In genomic region chr5:141192110-141192725, GRCh38 we compare ENCODE assay signal across 9 cellular contexts. TPM values are rescaled to one million over a fixed set of nuclear protein-coding genes. Genes with fewer than 3 reads are reported as not detected.
DNase-seq lines count a peak whose midpoint lies in the region; ATAC-seq and TF ChIP-seq lines count a peak whose summit lies in the region.
"Had no signal": no experiment of that assay in that cellular context is flagged by ENCODE, and none has a peak within 500 bp of the region (broad histone marks: within the 10 kb centered on the region; RNA-seq: fewer than 3 reads in every experiment).

Gene PCDHB10 (plus strand): TSS chr5:141192353. CDS start chr5:141192553, 200 bp downstream.

- no peaks in the 10 kb centered on the region for H4K20me1 ChIP-seq in IMR-90 (ENCODE audit: insufficient read depth, low read length)

- peak; percentile 35 for TF ChIP-seq CTCF in IMR-90 (conservative IDR thresholded peaks at IDR 0.05; ENCODE audit: low read depth, low read length)

- H4K8ac ChIP-seq in IMR-90 (ENCODE audit: low read depth in 2 of 2, low read length in 2 of 2), result no peak within 1 kb of the TSS

- no peak for TF ChIP-seq POLR2A in IMR-90 (IDR thresholded peaks at IDR 0.05; ENCODE audit: low read depth, low read length)

- BruUV-seq in IMR-90 (replicated peaks; lab: Mats Ljungman, UMichigan), result no TSS peak

- dilution Hi-C loops in IMR-90 (cut with HindIII; ENCODE audit: low sequenced_read_pairs, unreplicated experiment), result no loop called here

- no peak within 1 kb of the TSS for H2AK5ac ChIP-seq in IMR-90 (ENCODE audit: low read depth, low read length)

- no peak within 1 kb of the TSS for H4K91ac ChIP-seq in IMR-90 (ENCODE audit: insufficient read depth, low read depth, low read length)

- no peak within 1 kb of the TSS for H2BK15ac ChIP-seq in IMR-90 (ENCODE audit: low read depth, low read length)

- H3K4me2 ChIP-seq in IMR-90 (ENCODE audit: low read depth, low read length), result peak within 1 kb of the TSS; percentile 88

- H3K27ac ChIP-seq in IMR-90 (ENCODE audit: insufficient read depth, low read length), result no peak within 1 kb of the TSS

- no peaks in the 10 kb centered on the region for H3K4me1 ChIP-seq in IMR-90 (ENCODE audit: control insufficient read depth, insufficient read depth, low read length)

- 0% methylated on average over 4 of the region's 10 CpGs; no CpG with 5 or more reads in 1 of the 2 experiments for WGBS in IMR-90 (ENCODE audit: extremely low coverage in 2 of 2, insufficient read length in 1 of 2), 2 experiments

- H2BK20ac ChIP-seq in IMR-90 (ENCODE audit: low read depth, low read length), result no peak within 1 kb of the TSS

- POLR2A ChIA-PET in IMR-90 (lab: Charles Lee; ENCODE audit: unreplicated experiment), result no interaction called here

- no peak within 1 kb of the TSS for H2BK5ac ChIP-seq in IMR-90 (ENCODE audit: low read depth, low read length, poor library complexity, severe bottlenecking)

- in situ Hi-C loops in IMR-90 (cut with MboI; ENCODE audit: low sequenced_read_pairs), result no loop called here

- peak; percentile 22; the same call in 1 of the 2 replicates for TF ChIP-seq RAD21 in IMR-90 (IDR thresholded peaks at IDR 0.05; ENCODE audit: low read length)

- peak within 1 kb of the TSS; percentile 75 for H3K9ac ChIP-seq in IMR-90 (ENCODE audit: low read depth, low read length)

- H3K9me1 ChIP-seq in IMR-90 (ENCODE audit: insufficient read depth, low read length), result no peaks in the 10 kb centered on the region

- H3K79me1 ChIP-seq in IMR-90 (ENCODE audit: low read depth in 1 of 2, low read length in 2 of 2), result no peaks in the 10 kb centered on the region

- no peaks in the 10 kb centered on the region for H3K36me3 ChIP-seq in IMR-90 (ENCODE audit: control insufficient read depth, insufficient read depth, low read length)

- H2BK120ac ChIP-seq in IMR-90 (ENCODE audit: low read depth, low read length), result no peak within 1 kb of the TSS

- no peak within 1 kb of the TSS for H4K5ac ChIP-seq in IMR-90 (ENCODE audit: low read depth, low read length)

- H2AFZ ChIP-seq in IMR-90 (replicated peaks; ENCODE audit: low read length, poor library complexity), result no peak within 1 kb of the TSS

- H3K4me3 ChIP-seq in IMR-90 (ENCODE audit: insufficient read depth, low read depth, low read length), result peak within 1 kb of the TSS; percentile 58

- ATAC-seq in IMR-90 (ENCODE audit: low read depth), result peak; percentile 59; the same call in 1 of the 2 replicates
- no peak for ATAC-seq in GM18909 (IDR thresholded peaks at IDR 0.05; ENCODE audit: poor library complexity, unreplicated experiment)
- ATAC-seq in GM19455 (IDR thresholded peaks at IDR 0.05; ENCODE audit: unreplicated experiment), result no peak
- no peak for ATAC-seq in HG03025 (IDR thresholded peaks at IDR 0.05; ENCODE audit: low FRiP score, unreplicated experiment)

- DNase-seq in NCI-H1694 (lab: John Stamatoyannopoulos, UW), result peak; percentile 13
- DNase-seq in NCI-H1694 treated with DMSO at 0.1 percent for 48 hours (lab: John Stamatoyannopoulos, UW), result no peak
- peak; percentile 5 for DNase-seq in IMR-90
- peak; percentile 42 to 52 for DNase-seq in activated CD4-positive, alpha-beta T cell treated with anti-CD3 and anti-CD28 coated beads, Interleukin-2, amount 50 U/mL, for 48 hours
- DNase-seq in islet precursor cell, result peak; percentile 80

- H3K18ac ChIP-seq in IMR-90 (ENCODE audit: low read depth, low read length), result no peak within 1 kb of the TSS

- CTCF ChIA-PET in IMR-90 (lab: Yijun Ruan, JAX), result interaction anchor here (0.7 kb wide), 1 partner anchor 371 kb away, joined by 3 read pairs; no protein-coding TSS in a partner anchor

- intact Hi-C loops in IMR-90 (cut with micrococcal nuclease), result no loop called here

- peaks cover 10% of the 10 kb centered on the region; the same call in 1 of the 2 replicates for H3K9me3 ChIP-seq in IMR-90 (ENCODE audit: control insufficient read depth, insufficient read depth, low read length)

- H3K23ac ChIP-seq in IMR-90 (ENCODE audit: low read depth, low read length), result no peak within 1 kb of the TSS

- H2AK9ac ChIP-seq in IMR-90 (replicated peaks; ENCODE audit: low read depth, low read length, poor library complexity), result no peak within 1 kb of the TSS

- H3K14ac ChIP-seq in IMR-90 (replicated peaks; ENCODE audit: low read depth, low read length), result no peak within 1 kb of the TSS

- H3K56ac ChIP-seq in IMR-90 (ENCODE audit: extremely low read depth, insufficient read depth, low read length), result no peak within 1 kb of the TSS

- H3K27me3 ChIP-seq in IMR-90 (ENCODE audit: control insufficient read depth, insufficient read depth, low read length), result no peaks in the 10 kb centered on the region

- no peak within 1 kb of the TSS for H3K4ac ChIP-seq in IMR-90 (ENCODE audit: low read depth, low read length)

TF ChIP-seq in IMR-90, 13 proteins besides CTCF, POLR2A, EP300 and RAD21:
- TF ChIP-seq SMC3 (IDR thresholded peaks at IDR 0.05; ENCODE audit: low read depth, low read length) (no peak), BHLHE40 (IDR thresholded peaks at IDR 0.05; ENCODE audit: low read depth, low read length) (no peak), RFX5 (IDR thresholded peaks at IDR 0.05; ENCODE audit: low read depth, low read length) (no peak), CHD1 (IDR thresholded peaks at IDR 0.05; ENCODE audit: low read depth, low read length) (no peak), MAZ (IDR thresholded peaks at IDR 0.05; ENCODE audit: borderline replicate concordance, low read depth, low read length) (no peak), CEBPB (IDR thresholded peaks at IDR 0.05; ENCODE audit: low read depth, low read length) (no peak), ELK1 (IDR thresholded peaks at IDR 0.05; ENCODE audit: borderline replicate concordance, low read depth, low read length) (no peak), NFE2L2 (IDR thresholded peaks at IDR 0.05; ENCODE audit: low read depth, low read length) (no peak)

RNA-seq across cellular contexts. Expression of gene PCDHB10, which starts in this region (rescaled TPM):
- under 0.01 and 0.18 TPM in 2 replicates for total RNA-seq in IMR-90 (2012; rRNA removed)
- polyA plus RNA-seq in IMR-90 (2012; rRNA removed), result 0.19 and 0.22 TPM in 2 replicates
- polyA plus RNA-seq in IMR-90 (2012; cell fraction: cytosol; rRNA removed), result 0.37 and 0.40 TPM in 2 replicates
- polyA plus RNA-seq in IMR-90 (2012; cell fraction: nucleus; rRNA removed; ENCODE audit: low replicate concordance), result 0.26 and 0.39 TPM in 2 replicates
- total RNA-seq: activated CD8-positive, alpha-beta memory T cell treated with anti-CD3 and anti-CD28 coated beads for 36 hours had no signal

Comparison
In these comparisons a context has a peak if more than half of its experiments do, and no peak if none do; other contexts are left out.
1. Peak in DNase-seq, ATAC-seq, H3K4me3 ChIP-seq, H3K9ac ChIP-seq and H3K4me2 ChIP-seq in IMR-90; RNA of the gene not detected or under 1 TPM.